10 cellular contexts compared by ENCODE assay signal in the genomic region with DNA sequence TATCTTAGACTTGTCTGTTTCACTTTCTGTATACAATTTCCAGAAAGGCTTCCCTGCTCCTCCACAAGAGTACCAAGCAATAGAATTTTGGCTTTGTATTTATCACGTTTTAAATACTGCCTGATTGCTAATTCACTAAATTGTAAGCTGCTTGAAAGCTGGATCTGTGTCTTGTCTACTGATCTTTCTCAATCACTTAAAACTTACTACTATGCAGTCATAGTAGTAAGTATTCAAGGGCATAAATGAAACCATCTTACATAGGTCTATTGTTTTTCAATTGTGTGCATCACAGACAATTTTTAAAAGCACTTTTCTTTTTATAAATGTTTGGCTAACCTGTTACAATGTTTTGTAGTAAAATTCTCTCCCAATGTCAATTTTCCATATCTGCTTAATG. TPM values are rescaled to one million over a fixed set of nuclear protein-coding genes. Genes with fewer than 3 reads are reported as not detected.
DNase-seq lines count a peak whose midpoint lies in the region; ATAC-seq, FAIRE-seq and TF ChIP-seq lines count a peak whose summit lies in the region.
"Had no signal": no experiment of that assay in that cellular context is flagged by ENCODE, and none has a peak within 500 bp of the region (broad histone marks: within the 10 kb centered on the region; RNA-seq: fewer than 3 reads in every experiment).

No MANE protein-coding gene starts in this region.

- H3K4me1 Mint-ChIP-seq in natural killer cell treated with Interleukin-12 subunit alpha and Interleukin-12 subunit beta and Interleukin-15 and Interleukin-18, amount 100 ng/mL, for 72 hours (ENCODE audit: low read depth in 2 of 2) = peaks cover 26 to 36% of the 10 kb centered on the region in 2 donors

- no peak for TF ChIP-seq CTCF in Loucy (conservative IDR thresholded peaks at IDR 0.05; ENCODE audit: low read length)
- TF ChIP-seq CTCF in breast epithelium (IDR thresholded peaks at IDR 0.05) = no peak

- intact Hi-C loops in breast epithelium (cut with DNase I; ENCODE audit: low total_unique reads) = loop anchor here (5.0 kb wide), 1 partner anchor 52 kb away; no protein-coding TSS in a partner anchor

- no peaks in the 10 kb centered on the region for H3K27me3 ChIP-seq in Loucy (ENCODE audit: insufficient read depth, low read length, poor library complexity, severe bottlenecking)
- no peaks in the 10 kb centered on the region for H3K27me3 ChIP-seq in breast epithelium

- H3K27ac ChIP-seq in breast epithelium = peak overlapping the region; percentile 96

- no peaks in the 10 kb centered on the region for H3K9me2 ChIP-seq in Loucy (replicated peaks; ENCODE audit: low read depth, low read length)

- H3K79me2 ChIP-seq in Loucy (ENCODE audit: insufficient read depth, low read length) = no peaks in the 10 kb centered on the region

- no peaks in the 10 kb centered on the region for H3K9me3 Mint-ChIP-seq in natural killer cell treated with Interleukin-12 subunit alpha and Interleukin-12 subunit beta and Interleukin-15 and Interleukin-18, amount 100 ng/mL, for 72 hours

- peak overlapping the region; percentile 32 for H3K4me2 ChIP-seq in Loucy (ENCODE audit: low read depth, low read length, poor library complexity, severe bottlenecking)

- H3K27ac Mint-ChIP-seq in natural killer cell treated with Interleukin-12 subunit alpha and Interleukin-12 subunit beta and Interleukin-15 and Interleukin-18, amount 100 ng/mL, for 72 hours = peak overlapping the region; percentile 97 to 98

- no peaks in the 10 kb centered on the region for H3K27me3 Mint-ChIP-seq in natural killer cell treated with Interleukin-12 subunit alpha and Interleukin-12 subunit beta and Interleukin-15 and Interleukin-18, amount 100 ng/mL, for 72 hours

- H3K36me3 Mint-ChIP-seq in natural killer cell treated with Interleukin-12 subunit alpha and Interleukin-12 subunit beta and Interleukin-15 and Interleukin-18, amount 100 ng/mL, for 72 hours = no peaks in the 10 kb centered on the region

- H4K20me1 ChIP-seq in Loucy (ENCODE audit: insufficient read depth, low read length, poor library complexity, severe bottlenecking) = no peaks in the 10 kb centered on the region

- H2AFZ ChIP-seq in Loucy (ENCODE audit: low read length) = peak overlapping the region; percentile 70

- no peak for ATAC-seq in natural killer cell treated with Interleukin-12 subunit alpha and Interleukin-12 subunit beta and Interleukin-15 and Interleukin-18, amount 100 ng/mL, for 72 hours
- ATAC-seq in HG02798 (IDR thresholded peaks at IDR 0.05; ENCODE audit: poor library complexity, unreplicated experiment) = no peak

- no peak for TF ChIP-seq POLR2A in breast epithelium (IDR thresholded peaks at IDR 0.05)

- H3K9me3 ChIP-seq in Loucy (ENCODE audit: insufficient read depth, low read depth, low read length) (no peaks in the 10 kb centered on the region), breast epithelium (no peaks in the 10 kb centered on the region)

- H3K36me3 ChIP-seq in Loucy (ENCODE audit: insufficient read depth, low read length) = no peaks in the 10 kb centered on the region
- no peaks in the 10 kb centered on the region for H3K36me3 ChIP-seq in breast epithelium

- H3K4me3 Mint-ChIP-seq in natural killer cell treated with Interleukin-12 subunit alpha and Interleukin-12 subunit beta and Interleukin-15 and Interleukin-18, amount 100 ng/mL, for 72 hours = peak overlapping the region; percentile 95

- H3K9ac ChIP-seq in Loucy (ENCODE audit: low read depth, low read length, poor library complexity, severe bottlenecking) = no peak overlapping the region

- H3K4me1 ChIP-seq in Loucy (ENCODE audit: insufficient read depth, low read length, poor library complexity, severe bottlenecking) (peaks cover 6% of the 10 kb centered on the region), breast epithelium (peaks cover 0 to 5% of the 10 kb centered on the region in 2 donors)

- DNase-seq in breast epithelium (ENCODE audit: low spot score in 2 of 2) (no peak), NCI-H748 (lab: John Stamatoyannopoulos, UW; ENCODE audit: unreplicated experiment) (no peak), NCI-H187 (lab: John Stamatoyannopoulos, UW) (no peak)
- DNase-seq in natural killer cell treated with Interleukin-12 subunit alpha and Interleukin-12 subunit beta and Interleukin-15 and Interleukin-18, amount 100 ng/mL, for 72 hours (ENCODE audit: low spot score) = no peak
- DNase-seq in activated T-cell treated with anti-CD3 and anti-CD28 coated beads, Interleukin-2, amount 50 U/mL, for 48 hours = no peak
- DNase-seq: KG1 had no signal

- peak; percentile 71 for FAIRE-seq in A204.1 (lab: Jason Lieb, UNC)
- FAIRE-seq: frontal cortex had no signal

- H3F3A ChIP-seq in Loucy (ENCODE audit: low read depth) = no peaks in the 10 kb centered on the region

- H3K4me3 ChIP-seq in Loucy (ENCODE audit: low read length, poor library complexity, severe bottlenecking) (no peak overlapping the region), breast epithelium (peak overlapping the region in 2 of 3 donors; percentile 70 to 84)

RNA-seq across cellular contexts. Expression of a gene that starts 1.2 kb away (rescaled TPM):
- total RNA-seq in breast epithelium = 1 to 10 TPM in 2 of 3 donors, under 1 TPM in 1; 0.80 to 6.3 (median 2.3) TPM
- total RNA-seq in natural killer cell treated with Interleukin-12 subunit alpha and Interleukin-12 subunit beta and Interleukin-15 and Interleukin-18, amount 100 ng/mL, for 72 hours = 1 to 10 TPM in 1 of 2 donors, not detected in 1; 1.0 TPM

RNA-seq across cellular contexts. Expression of a gene that starts 55.2 kb away (rescaled TPM):
- total RNA-seq in breast epithelium = not detected
- total RNA-seq in natural killer cell treated with Interleukin-12 subunit alpha and Interleukin-12 subunit beta and Interleukin-15 and Interleukin-18, amount 100 ng/mL, for 72 hours = not detected

RNA-seq across cellular contexts. Expression of a gene that starts 59.6 kb away (rescaled TPM):
- 10 to 100 TPM; 13.8 to 34.0 (median 14.4) TPM for total RNA-seq in breast epithelium
- 1 to 10 TPM; 3.8 to 5.3 TPM for total RNA-seq in natural killer cell treated with Interleukin-12 subunit alpha and Interleukin-12 subunit beta and Interleukin-15 and Interleukin-18, amount 100 ng/mL, for 72 hours
